ENCODE assay signal across 8 cellular contexts in the genomic region with DNA sequence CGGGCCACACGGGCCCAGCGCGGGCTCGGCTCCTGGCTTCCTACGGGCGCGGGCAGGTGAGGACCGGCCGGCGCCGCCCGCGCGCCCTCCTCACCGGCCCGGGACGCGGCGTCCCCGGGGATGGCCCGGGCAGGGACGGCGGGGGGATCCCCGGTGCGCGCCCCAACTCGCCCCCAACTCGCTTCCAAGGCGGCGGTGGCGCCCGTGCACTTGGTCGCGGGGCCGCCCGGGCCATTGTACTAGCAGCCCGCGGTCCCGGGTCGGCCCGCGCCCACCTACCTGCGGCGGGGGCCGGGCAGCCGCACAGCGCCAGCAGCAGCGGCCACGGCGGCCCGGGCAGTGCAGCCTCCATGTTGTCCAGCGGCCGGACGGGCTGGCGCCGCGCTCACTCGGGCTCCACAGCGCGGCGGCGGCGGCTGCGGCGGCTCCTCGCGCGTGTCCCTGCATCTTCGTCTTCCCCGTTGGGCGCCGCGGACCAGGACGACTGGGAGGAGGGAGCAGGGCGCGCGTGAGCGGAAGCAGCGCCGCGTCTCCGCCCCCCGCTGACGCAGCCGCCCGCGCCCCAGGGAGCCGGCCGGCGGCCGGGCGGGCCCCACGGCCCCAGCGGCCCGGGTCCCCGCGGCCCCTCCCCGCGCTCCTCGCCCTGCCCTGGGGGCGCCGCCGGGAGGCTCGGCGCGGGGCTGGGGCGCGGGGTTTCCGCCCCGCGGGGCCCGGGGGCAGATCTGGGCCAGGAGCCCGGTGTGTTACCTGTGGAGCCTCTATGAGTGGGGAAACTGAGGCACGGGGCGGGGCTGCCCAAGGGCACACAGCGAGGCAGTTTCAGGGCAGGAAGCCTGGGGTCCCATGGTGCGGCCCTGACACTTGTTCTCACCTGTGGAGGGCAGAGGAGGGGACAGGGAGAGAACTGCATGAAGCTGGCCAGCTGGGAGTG.
DNase-seq lines count a peak whose midpoint lies in the region; ATAC-seq, FAIRE-seq and TF ChIP-seq lines count a peak whose summit lies in the region.

No MANE protein-coding gene starts in this region.

- ATAC-seq in sciatic nerve: peak; percentile 75
- ATAC-seq in GM19467 (IDR thresholded peaks at IDR 0.05; ENCODE audit: unreplicated experiment): no peak

- no peaks in the 10 kb centered on the region for H3K9me3 ChIP-seq in astrocyte (ENCODE audit: insufficient read depth, low read depth, low read length)

- no peaks in the 10 kb centered on the region for H3K36me3 Mint-ChIP-seq in astrocyte (ENCODE audit: low read depth, unreplicated experiment)

- FAIRE-seq in astrocyte (lab: Jason Lieb, UNC): no peak

- no peaks in the 10 kb centered on the region for H3K27me3 ChIP-seq in HL-60 (ENCODE audit: insufficient read depth, poor library complexity, severe bottlenecking)
- H3K27me3 ChIP-seq in astrocyte (ENCODE audit: insufficient read depth, low read length): no peaks in the 10 kb centered on the region

- H3K27me3 Mint-ChIP-seq in astrocyte (ENCODE audit: low read depth, unreplicated experiment): peaks cover 23% of the 10 kb centered on the region

- H3K4me2 ChIP-seq in astrocyte (ENCODE audit: low read length): peak overlapping the region; percentile 89

- peaks cover 33% of the 10 kb centered on the region for H3K4me1 ChIP-seq in astrocyte (ENCODE audit: insufficient read depth, low read length)

- peak overlapping the region; percentile 66 for H2AFZ ChIP-seq in astrocyte (ENCODE audit: low read depth, low read length)

- H3K9ac ChIP-seq in astrocyte (ENCODE audit: low read length): peak overlapping the region; percentile 80

- no peaks in the 10 kb centered on the region for H3K36me3 ChIP-seq in astrocyte (ENCODE audit: insufficient read depth, low read length)

- H3K4me3 Mint-ChIP-seq in astrocyte (ENCODE audit: unreplicated experiment): peak overlapping the region; percentile 87

- TF ChIP-seq CTCF in HL-60 (IDR thresholded peaks at IDR 0.05; ENCODE audit: insufficient read depth, low read length) (no peak), astrocyte (IDR thresholded peaks at IDR 0.05; ENCODE audit: insufficient read depth, low read depth, low read length) (no peak)

- H3K79me2 ChIP-seq in astrocyte (ENCODE audit: insufficient read depth, low read length): peaks cover 26% of the 10 kb centered on the region

- peak overlapping the region; percentile 82 for H3K4me3 ChIP-seq in HL-60 (replicated peaks; ENCODE audit: insufficient read depth, low read length)
- peak overlapping the region; percentile 49 for H3K4me3 ChIP-seq in astrocyte (ENCODE audit: insufficient read depth, low read depth, low read length)

- H3K4me1 Mint-ChIP-seq in astrocyte (ENCODE audit: low read depth, unreplicated experiment): peaks cover 24% of the 10 kb centered on the region

- H4K20me1 ChIP-seq in astrocyte (ENCODE audit: insufficient read depth, low read length): peaks cover 45% of the 10 kb centered on the region

- DNase-seq in SHP77 (lab: John Stamatoyannopoulos, UW): peak; percentile 24 to 33
- DNase-seq in SHP77 treated with DMSO at 0.1 percent for 48 hours (lab: John Stamatoyannopoulos, UW): no peak
- peak; percentile 79 to 83 for DNase-seq in HL-60 (ENCODE audit: low read depth in 1 of 2, low spot score in 1 of 2)
- peak; percentile 49 for DNase-seq in T-helper 9 cell
- peak; percentile 54 for DNase-seq in astrocyte (ENCODE audit: low read depth)
- peak; percentile 31 to 44 for DNase-seq in hippocampal formation (lab: John Stamatoyannopoulos, UW)
- DNase-seq in sciatic nerve (ENCODE audit: low spot score): peak; percentile 87

- intact Hi-C loops in sciatic nerve (cut with DNase I): no loop called here

- no peaks in the 10 kb centered on the region for H3K9me3 Mint-ChIP-seq in astrocyte (ENCODE audit: unreplicated experiment)

- peak overlapping the region; percentile 81 for H3K27ac Mint-ChIP-seq in astrocyte (ENCODE audit: unreplicated experiment)

- H3K27ac ChIP-seq in HL-60 (replicated peaks): peak overlapping the region; percentile 70
- no peak overlapping the region for H3K27ac ChIP-seq in astrocyte (ENCODE audit: low read depth, low read length)
